In the genomic region with DNA sequence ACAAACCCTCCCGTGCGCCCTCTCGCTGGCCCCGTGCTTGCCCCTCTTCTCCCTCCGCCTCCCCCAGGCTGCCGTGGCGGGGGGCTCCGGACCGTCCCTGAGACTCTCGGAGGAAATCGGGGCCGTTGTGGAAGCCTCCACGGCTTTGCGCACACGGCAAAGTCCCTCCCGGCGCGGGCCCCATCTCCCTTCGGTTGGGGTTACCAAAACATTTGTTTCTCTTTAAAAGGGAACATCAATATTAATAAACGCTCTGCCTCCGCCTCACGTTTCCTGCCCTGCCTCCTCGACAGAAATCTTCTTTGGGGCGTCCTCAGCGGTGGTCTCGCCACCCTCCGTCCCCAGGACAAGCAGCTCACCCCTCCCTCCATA, we compare ENCODE assay signal across 13 cellular contexts. TPM values are rescaled to one million over a fixed set of nuclear protein-coding genes. Genes with fewer than 3 reads are reported as not detected.
A peak's percentile ranks its signal among the peaks of the same experiment; 100 is the strongest.
DNase-seq lines count a peak whose midpoint lies in the region; ATAC-seq and TF ChIP-seq lines count a peak whose summit lies in the region.
"Had no signal": no experiment of that assay in that cellular context is flagged by ENCODE, and none has a peak within 500 bp of the region (broad histone marks: within the 10 kb centered on the region; RNA-seq: fewer than 3 reads in every experiment).

No MANE protein-coding gene starts in this region.

- intact Hi-C loops in heart right ventricle (cut with DNase I) (no loop called here), Right ventricle myocardium superior (cut with DNase I) (loop anchor here (10.0 kb wide), 1 partner anchor 240 kb away; no protein-coding TSS in a partner anchor)

- H3K9me3 Mint-ChIP-seq in memory B cell = peaks cover 3% of the 10 kb centered on the region

- H3K27ac ChIP-seq in heart right ventricle (no peak overlapping the region), suprapubic skin (peak overlapping the region; percentile 4)
- H3K27ac ChIP-seq: thyroid gland had no signal

- peak overlapping the region; percentile 65 for H3K4me3 Mint-ChIP-seq in memory B cell

- no peak overlapping the region for H3K27ac Mint-ChIP-seq in memory B cell

- in situ Hi-C loops in astrocyte of the cerebellum (cut with HindIII; ENCODE audit: low sequenced_read_pairs) = no loop called here

- peaks cover 6% of the 10 kb centered on the region for H3K36me3 Mint-ChIP-seq in memory B cell

- peaks cover 6 to 65% (median 33%) of the 10 kb centered on the region in 9 donors for H3K4me1 ChIP-seq in heart right ventricle
- H3K4me1 ChIP-seq in suprapubic skin = peaks cover 61% of the 10 kb centered on the region

- H3K27me3 Mint-ChIP-seq in memory B cell = peaks cover 41% of the 10 kb centered on the region

- DNase-seq in heart right ventricle = no peak
- no peak for DNase-seq in Right ventricle myocardium superior
- no peak for DNase-seq in astrocyte of the cerebellum (ENCODE audit: low read depth)
- no peak for DNase-seq in memory B cell (ENCODE audit: low spot score in 2 of 2)
- DNase-seq in suprapubic skin (ENCODE audit: low spot score in 2 of 2) = no peak
- DNase-seq in NCI-H69 (lab: John Stamatoyannopoulos, UW) = no peak
- no peak for DNase-seq in activated gamma-delta T cell (lab: John Stamatoyannopoulos, UW)
- DNase-seq: activated CD8-positive, alpha-beta memory T cell treated with anti-CD3 and anti-CD28 coated beads, Interleukin-2, amount 50 U/mL, for 48 hours; left colon; NCI-H2171; thyroid gland had no signal

- WGBS in heart right ventricle, 2 donors = 2 to 5% methylated on average over 27 of the region's 27 CpGs
- whole genome bisulfite sequencing in suprapubic skin = 2% methylated on average over 27 of the region's 27 CpGs

- TF ChIP-seq POLR2A in suprapubic skin (IDR thresholded peaks at IDR 0.05) = no peak

- no peaks in the 10 kb centered on the region for H3K9me3 ChIP-seq in heart right ventricle
- no peaks in the 10 kb centered on the region for H3K9me3 ChIP-seq in suprapubic skin
- H3K9me3 ChIP-seq: thyroid gland had no signal

- no peaks in the 10 kb centered on the region for H3K36me3 ChIP-seq in heart right ventricle
- H3K36me3 ChIP-seq in suprapubic skin = no peaks in the 10 kb centered on the region
- H3K36me3 ChIP-seq: thyroid gland had no signal

- H3K27me3 ChIP-seq in heart right ventricle (peaks cover 43 to 100% (median 99%) of the 10 kb centered on the region in 7 donors), suprapubic skin (peaks cover 100% of the 10 kb centered on the region)

- H3K4me1 Mint-ChIP-seq in memory B cell = peaks cover 19% of the 10 kb centered on the region

- no peak for TF ChIP-seq EP300 in suprapubic skin (IDR thresholded peaks at IDR 0.05)

- H3K4me3 ChIP-seq in heart right ventricle = peak overlapping the region in 7 of 10 donors; percentile 1 to 41 (median 11)
- peak overlapping the region; percentile 96 for H3K4me3 ChIP-seq in astrocyte of the cerebellum (ENCODE audit: low read depth, low read length)
- H3K4me3 ChIP-seq in suprapubic skin = peak overlapping the region; percentile 45
- H3K4me3 ChIP-seq: thyroid gland had no signal

- ATAC-seq in heart right ventricle (no peak), Right ventricle myocardium superior (ENCODE audit: poor library complexity) (no peak), memory B cell (ENCODE audit: low read depth) (no peak), GM19324 (IDR thresholded peaks at IDR 0.05; ENCODE audit: low FRiP score, unreplicated experiment) (no peak)
- ATAC-seq: HCT116, left colon had no signal

- TF ChIP-seq CTCF in heart right ventricle (IDR thresholded peaks at IDR 0.05) = no peak
- no peak for TF ChIP-seq CTCF in astrocyte of the cerebellum (IDR thresholded peaks at IDR 0.05; ENCODE audit: low read depth, low read length, missing control alignments)
- TF ChIP-seq CTCF in suprapubic skin (IDR thresholded peaks at IDR 0.05) = no peak

RNA-seq across cellular contexts. Expression of a gene that starts 3.8 kb away (rescaled TPM):
- total RNA-seq in heart right ventricle (not detected), Right ventricle myocardium superior (not detected), suprapubic skin (10 to 100 TPM in 2 of 4 donors, 1 to 10 TPM in 2; 6.1 to 13.8 (median 10.2) TPM)
- under 1 TPM in 1 of 2 donors, not detected in 1; 0.01 TPM for polyA plus RNA-seq in heart right ventricle
- total RNA-seq: left colon, thyroid gland had no signal

Comparison
In these comparisons a context has a peak if more than half of its experiments do, and no peak if none do; other contexts are left out.
1. H3K4me3 ChIP-seq: peak in every context shown above with its lines; median percentile 96 in astrocyte of the cerebellum; 45 in suprapubic skin; 11 in heart right ventricle.